ENCODE assay signal across 2 cellular contexts in the genomic region with DNA sequence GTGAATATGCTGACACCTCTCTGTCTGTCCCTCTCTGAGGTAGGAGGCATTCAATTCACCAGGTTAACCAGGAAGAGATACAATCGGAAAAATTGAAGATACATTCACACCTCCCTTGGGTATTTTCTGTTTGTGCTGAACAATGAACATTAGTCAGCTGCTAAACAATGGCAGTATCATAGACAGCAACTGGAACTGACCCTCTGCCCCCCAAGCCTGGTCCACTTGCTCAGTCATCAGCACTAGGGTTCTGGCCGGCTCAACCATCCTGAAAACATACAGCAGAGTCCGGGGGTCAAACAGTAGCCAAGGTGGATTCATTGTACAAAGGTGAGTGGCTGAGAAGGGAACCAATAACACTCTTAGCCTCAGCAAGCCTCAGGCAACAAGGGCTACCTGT.
TF ChIP-seq lines count a peak whose summit lies in the region.

No MANE protein-coding gene starts in this region.

TF ChIP-seq in GM23338, 12 proteins besides CTCF, POLR2A, EP300 and RAD21 (continued from another document):
- TF ChIP-seq, protein P1, sequence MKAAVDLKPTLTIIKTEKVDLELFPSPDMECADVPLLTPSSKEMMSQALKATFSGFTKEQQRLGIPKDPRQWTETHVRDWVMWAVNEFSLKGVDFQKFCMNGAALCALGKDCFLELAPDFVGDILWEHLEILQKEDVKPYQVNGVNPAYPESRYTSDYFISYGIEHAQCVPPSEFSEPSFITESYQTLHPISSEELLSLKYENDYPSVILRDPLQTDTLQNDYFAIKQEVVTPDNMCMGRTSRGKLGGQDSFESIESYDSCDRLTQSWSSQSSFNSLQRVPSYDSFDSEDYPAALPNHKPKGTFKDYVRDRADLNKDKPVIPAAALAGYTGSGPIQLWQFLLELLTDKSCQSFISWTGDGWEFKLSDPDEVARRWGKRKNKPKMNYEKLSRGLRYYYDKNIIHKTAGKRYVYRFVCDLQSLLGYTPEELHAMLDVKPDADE (IDR thresholded peaks at IDR 0.05): no peak

TF ChIP-seq in GM12878, 131 proteins besides CTCF, POLR2A, EP300 and RAD21 (continued from another document):
- TF ChIP-seq, protein P2, sequence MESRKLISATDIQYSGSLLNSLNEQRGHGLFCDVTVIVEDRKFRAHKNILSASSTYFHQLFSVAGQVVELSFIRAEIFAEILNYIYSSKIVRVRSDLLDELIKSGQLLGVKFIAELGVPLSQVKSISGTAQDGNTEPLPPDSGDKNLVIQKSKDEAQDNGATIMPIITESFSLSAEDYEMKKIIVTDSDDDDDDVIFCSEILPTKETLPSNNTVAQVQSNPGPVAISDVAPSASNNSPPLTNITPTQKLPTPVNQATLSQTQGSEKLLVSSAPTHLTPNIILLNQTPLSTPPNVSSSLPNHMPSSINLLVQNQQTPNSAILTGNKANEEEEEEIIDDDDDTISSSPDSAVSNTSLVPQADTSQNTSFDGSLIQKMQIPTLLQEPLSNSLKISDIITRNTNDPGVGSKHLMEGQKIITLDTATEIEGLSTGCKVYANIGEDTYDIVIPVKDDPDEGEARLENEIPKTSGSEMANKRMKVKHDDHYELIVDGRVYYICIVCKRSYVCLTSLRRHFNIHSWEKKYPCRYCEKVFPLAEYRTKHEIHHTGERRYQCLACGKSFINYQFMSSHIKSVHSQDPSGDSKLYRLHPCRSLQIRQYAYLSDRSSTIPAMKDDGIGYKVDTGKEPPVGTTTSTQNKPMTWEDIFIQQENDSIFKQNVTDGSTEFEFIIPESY (IDR thresholded peaks at IDR 0.05): no peak
- no peak for TF ChIP-seq JUNB (IDR thresholded peaks at IDR 0.05)
